Comparison of ENCODE assay signal across 23 cellular contexts in the genomic region with DNA sequence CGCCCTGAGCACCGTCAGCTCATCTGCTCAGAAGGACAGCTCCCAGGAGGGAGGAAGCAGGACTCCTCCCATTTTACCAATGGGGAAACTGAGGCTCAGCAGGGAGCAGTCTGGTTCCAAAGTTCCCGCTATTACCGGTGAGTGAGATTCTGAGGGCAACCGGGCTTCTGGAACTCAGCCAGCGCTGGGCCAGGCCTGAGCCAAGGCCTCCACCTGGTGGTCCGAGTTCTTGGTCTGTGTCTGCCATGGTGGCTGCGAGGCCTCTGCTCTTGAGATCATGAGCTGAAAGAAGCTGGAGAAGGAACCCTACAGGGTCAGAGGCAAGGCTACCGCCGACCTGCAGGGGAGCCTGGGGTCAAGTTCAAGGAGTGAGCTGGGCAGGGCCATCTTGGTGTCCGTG.
DNase-seq lines count a peak whose midpoint lies in the region; ATAC-seq and TF ChIP-seq lines count a peak whose summit lies in the region.
"Had no signal": no experiment of that assay in that cellular context is flagged by ENCODE, and none has a peak within 500 bp of the region (broad histone marks: within the 10 kb centered on the region; RNA-seq: fewer than 3 reads in every experiment).

No MANE protein-coding gene starts in this region.

- no peaks in the 10 kb centered on the region for H4K20me1 ChIP-seq in SK-N-SH (ENCODE audit: insufficient read depth)

- H3K9ac ChIP-seq in SK-N-SH (no peak overlapping the region), endodermal cell (ENCODE audit: extremely low read depth, low read length, poor library complexity, severe bottlenecking) (no peak overlapping the region), trophoblast cell (ENCODE audit: low read length) (no peak overlapping the region)

- no peak overlapping the region for H4K91ac ChIP-seq in trophoblast cell (ENCODE audit: low read depth, low read length)

- no peak overlapping the region for H4K8ac ChIP-seq in trophoblast cell (ENCODE audit: low read depth, low read length)

- no peak overlapping the region for H2BK5ac ChIP-seq in trophoblast cell (ENCODE audit: low read depth, low read length, poor library complexity)

- peak overlapping the region; percentile 12 for H2BK12ac ChIP-seq in trophoblast cell (ENCODE audit: low read length)

- H3K9me3 ChIP-seq in SK-N-SH (no peaks in the 10 kb centered on the region), endodermal cell (ENCODE audit: control insufficient read depth, low read length) (no peaks in the 10 kb centered on the region), trophoblast cell (ENCODE audit: insufficient read depth, low read depth, low read length) (no peaks in the 10 kb centered on the region)
- H3K9me3 ChIP-seq: BE2C had no signal

- H3K27ac ChIP-seq in SK-N-SH (ENCODE audit: low read depth in 2 of 2, low read length in 1 of 2), result no peak overlapping the region
- no peak overlapping the region for H3K27ac ChIP-seq in endodermal cell (ENCODE audit: low read depth, low read length)
- no peak overlapping the region for H3K27ac ChIP-seq in trophoblast cell (ENCODE audit: low read depth, low read length)

- H3K23ac ChIP-seq in trophoblast cell (ENCODE audit: low read length), result no peak overlapping the region

- no peak overlapping the region for H3K4me3 Mint-ChIP-seq in endodermal cell
- no peak overlapping the region for H3K4me3 Mint-ChIP-seq in stimulated activated effector memory CD8-positive, alpha-beta T cell treated with anti-CD3 and anti-CD28 coated beads, Interleukin-12 subunit alpha, Interleukin-12 subunit beta, amount 100 ng/mL, for 72 hours

- H3K36me3 Mint-ChIP-seq in endodermal cell (ENCODE audit: low read depth), result peaks cover 1% of the 10 kb centered on the region
- H3K36me3 Mint-ChIP-seq in stimulated activated effector memory CD8-positive, alpha-beta T cell treated with anti-CD3 and anti-CD28 coated beads, Interleukin-12 subunit alpha, Interleukin-12 subunit beta, amount 100 ng/mL, for 72 hours, result no peaks in the 10 kb centered on the region

- no peaks in the 10 kb centered on the region for H3K79me2 ChIP-seq in SK-N-SH (ENCODE audit: insufficient read depth)
- H3K79me2 ChIP-seq in trophoblast cell (ENCODE audit: control insufficient read depth, insufficient read depth, low read length, poor library complexity), result no peaks in the 10 kb centered on the region

- H3K27ac Mint-ChIP-seq in endodermal cell, result peak overlapping the region; percentile 41
- no peak overlapping the region for H3K27ac Mint-ChIP-seq in stimulated activated effector memory CD8-positive, alpha-beta T cell treated with anti-CD3 and anti-CD28 coated beads, Interleukin-12 subunit alpha, Interleukin-12 subunit beta, amount 100 ng/mL, for 72 hours

- H3K36me3 ChIP-seq in SK-N-SH (replicated peaks in 1 of 2; ENCODE audit: control insufficient read depth in 1 of 2, insufficient read depth in 2 of 2, low read length in 1 of 2) (no peaks in the 10 kb centered on the region), endodermal cell (ENCODE audit: control insufficient read depth, insufficient read depth, low read length) (no peaks in the 10 kb centered on the region), trophoblast cell (ENCODE audit: control insufficient read depth in 1 of 2, insufficient read depth in 2 of 2, low read length in 2 of 2) (no peaks in the 10 kb centered on the region)
- H3K36me3 ChIP-seq: BE2C had no signal

- DNase-seq in SK-N-SH, result no peak
- DNase-seq in NCI-H1092 treated with DMSO at 0.1 percent for 48 hours (lab: John Stamatoyannopoulos, UW), result peak; percentile 38
- DNase-seq in endodermal cell, result no peak
- DNase-seq in trophoblast cell, result no peak
- DNase-seq in pons (ENCODE audit: low spot score), result no peak
- no peak for DNase-seq in DMS79 treated with DMSO at 0.1 percent for 48 hours (lab: John Stamatoyannopoulos, UW)
- DNase-seq in stimulated activated effector memory CD8-positive, alpha-beta T cell treated with anti-CD3 and anti-CD28 coated beads, Interleukin-12 subunit alpha, Interleukin-12 subunit beta, amount 100 ng/mL, for 72 hours (ENCODE audit: low spot score in 2 of 2), result no peak
- DNase-seq: 8988T, ACHN, BE2C, Calu3, DMS153, GOT3, Karpas-422, NCI-H1105 treated with DMSO at 0.1 percent for 48 hours, NCI-H2029, NCI-H446, NCI-H524 treated with DMSO at 0.1 percent for 48 hours, NCI-H774, Right ventricle myocardium superior, RPMI8226 had no signal

- no peak overlapping the region for H3K4me3 ChIP-seq in SK-N-SH (ENCODE audit: low read depth in 2 of 2, low read length in 1 of 2)
- no peak overlapping the region for H3K4me3 ChIP-seq in endodermal cell (ENCODE audit: low read length)
- H3K4me3 ChIP-seq in trophoblast cell (ENCODE audit: low read depth, low read length), result no peak overlapping the region

- no peak for TF ChIP-seq EP300 in SK-N-SH (IDR thresholded peaks at IDR 0.05; ENCODE audit: borderline replicate concordance in 1 of 2, low read depth in 1 of 2, low read length in 1 of 2)

- no peak overlapping the region for H3K4me2 ChIP-seq in SK-N-SH
- no peak overlapping the region for H3K4me2 ChIP-seq in trophoblast cell (ENCODE audit: low read length)

- H3K9me3 Mint-ChIP-seq in endodermal cell, result peaks cover 2% of the 10 kb centered on the region
- H3K9me3 Mint-ChIP-seq in stimulated activated effector memory CD8-positive, alpha-beta T cell treated with anti-CD3 and anti-CD28 coated beads, Interleukin-12 subunit alpha, Interleukin-12 subunit beta, amount 100 ng/mL, for 72 hours, result no peaks in the 10 kb centered on the region

- ATAC-seq in SK-N-SH treated with all-trans-retinoic acid at 6 μM for 48 hours, result no peak
- no peak for ATAC-seq in stimulated activated effector memory CD8-positive, alpha-beta T cell treated with anti-CD3 and anti-CD28 coated beads, Interleukin-12 subunit alpha, Interleukin-12 subunit beta, amount 100 ng/mL, for 72 hours
- ATAC-seq: HCT116 had no signal

- H3K79me1 ChIP-seq in trophoblast cell (ENCODE audit: low read length), result peaks cover 3% of the 10 kb centered on the region

- H2BK120ac ChIP-seq in trophoblast cell (ENCODE audit: insufficient read depth, low read length, poor library complexity), result no peak overlapping the region

- no peaks in the 10 kb centered on the region for H3K9me2 ChIP-seq in SK-N-SH

- no peak overlapping the region for H2AK5ac ChIP-seq in trophoblast cell (ENCODE audit: low read length)

- TF ChIP-seq RAD21 in SK-N-SH (IDR thresholded peaks at IDR 0.05; ENCODE audit: low read length), result peak; percentile 40

- H3K4ac ChIP-seq in trophoblast cell (ENCODE audit: low read depth, low read length), result no peak overlapping the region

- no peaks in the 10 kb centered on the region for H3K27me3 Mint-ChIP-seq in endodermal cell (ENCODE audit: insufficient read depth)

- CTCF ChIA-PET in SK-N-SH (lab: Yijun Ruan, JAX), result interaction anchor here (0.7 to 1.7 kb wide), 8 partner anchors 11 to 81 kb away, joined by 3 to 8 read pairs (median 3); no protein-coding TSS in a partner anchor

- no peak for TF ChIP-seq CTCF in SK-N-SH (IDR thresholded peaks at IDR 0.05)
- TF ChIP-seq CTCF in endodermal cell (conservative IDR thresholded peaks at IDR 0.05), result peak; percentile 42

- H3K4me1 ChIP-seq in SK-N-SH (ENCODE audit: control insufficient read depth in 1 of 2, insufficient read depth in 2 of 2, low read depth in 1 of 2, low read length in 1 of 2) (peaks cover 0 to 17% of the 10 kb centered on the region in 2 experiments; a peak in 1 of 4 replicates), endodermal cell (ENCODE audit: control insufficient read depth, insufficient read depth, low read length) (no peaks in the 10 kb centered on the region), trophoblast cell (ENCODE audit: control insufficient read depth in 1 of 2, insufficient read depth in 2 of 2, low read length in 2 of 2) (no peaks in the 10 kb centered on the region)

- no peaks in the 10 kb centered on the region for H3K27me3 ChIP-seq in SK-N-SH (ENCODE audit: insufficient read depth)
- no peaks in the 10 kb centered on the region for H3K27me3 ChIP-seq in endodermal cell (ENCODE audit: control insufficient read depth, insufficient read depth, low read length, poor library complexity, severe bottlenecking)
- H3K27me3 ChIP-seq in trophoblast cell (ENCODE audit: insufficient read depth, low read length), result no peaks in the 10 kb centered on the region
- H3K27me3 ChIP-seq: BE2C had no signal

- POLR2A ChIA-PET in SK-N-SH (lab: Yijun Ruan, JAX), result no interaction called here

- no peak overlapping the region for H4K12ac ChIP-seq in trophoblast cell (ENCODE audit: low read depth, low read length)

- no peak overlapping the region for H3K14ac ChIP-seq in trophoblast cell (ENCODE audit: low read length)

- H2AFZ ChIP-seq in SK-N-SH (ENCODE audit: low read depth), result no peak overlapping the region
- no peak overlapping the region for H2AFZ ChIP-seq in trophoblast cell (ENCODE audit: insufficient read depth, low read length, poor library complexity)

- H3K18ac ChIP-seq in trophoblast cell (ENCODE audit: low read length), result no peak overlapping the region

- no peaks in the 10 kb centered on the region for H3K4me1 Mint-ChIP-seq in endodermal cell
- H3K4me1 Mint-ChIP-seq in stimulated activated effector memory CD8-positive, alpha-beta T cell treated with anti-CD3 and anti-CD28 coated beads, Interleukin-12 subunit alpha, Interleukin-12 subunit beta, amount 100 ng/mL, for 72 hours, result no peaks in the 10 kb centered on the region

- WGBS in SK-N-SH (ENCODE audit: low lambda C conversion rate), result 81% methylated on average over 6 of the region's 11 CpGs
- 82 to 86% methylated on average over 9 to 11 of the region's 11 CpGs for WGBS in endodermal cell (ENCODE audit: insufficient coverage in 1 of 2, insufficient read length in 1 of 2), 2 experiments
- WGBS in trophoblast cell (ENCODE audit: extremely low coverage, insufficient coverage, insufficient read length), result no CpG with 5 or more reads among the region's 11 CpGs

- H3F3A ChIP-seq in SK-N-SH (replicated peaks; ENCODE audit: insufficient read depth), result no peaks in the 10 kb centered on the region

TF ChIP-seq in SK-N-SH, 30 proteins besides CTCF, POLR2A, EP300 and RAD21 (continues in another document):
- TF ChIP-seq, protein P1, sequence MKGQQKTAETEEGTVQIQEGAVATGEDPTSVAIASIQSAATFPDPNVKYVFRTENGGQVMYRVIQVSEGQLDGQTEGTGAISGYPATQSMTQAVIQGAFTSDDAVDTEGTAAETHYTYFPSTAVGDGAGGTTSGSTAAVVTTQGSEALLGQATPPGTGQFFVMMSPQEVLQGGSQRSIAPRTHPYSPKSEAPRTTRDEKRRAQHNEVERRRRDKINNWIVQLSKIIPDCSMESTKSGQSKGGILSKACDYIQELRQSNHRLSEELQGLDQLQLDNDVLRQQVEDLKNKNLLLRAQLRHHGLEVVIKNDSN (IDR thresholded peaks at IDR 0.05; ENCODE audit: borderline replicate concordance, low read depth), result no peak
